1 cellular context compared by ENCODE assay signal in genomic region chr17:75624714-75625345, GRCh38.
TF ChIP-seq lines count a peak whose summit lies in the region.

No MANE protein-coding gene starts in this region.

TF ChIP-seq in K562, 482 proteins besides CTCF, POLR2A, EP300 and RAD21:
- TF ChIP-seq POLR2G (IDR thresholded peaks at IDR 0.05; ENCODE audit: low read depth, low read length) (peak; percentile 42; the same call in 1 of the 2 replicates), ZKSCAN3 (CRISPR knock-in tag; IDR thresholded peaks at IDR 0.05) (no peak)
